Comparison of ENCODE assay signal across 16 cellular contexts in genomic region chr6:13953061-13953705, GRCh38. TPM values are rescaled to one million over a fixed set of nuclear protein-coding genes. Genes with fewer than 3 reads are reported as not detected.
DNase-seq lines count a peak whose midpoint lies in the region; ATAC-seq lines count a peak whose summit lies in the region.
"Had no signal": no experiment of that assay in that cellular context is flagged by ENCODE, and none has a peak within 500 bp of the region (broad histone marks: within the 10 kb centered on the region; RNA-seq: fewer than 3 reads in every experiment).

No MANE protein-coding gene starts in this region.

- no peaks in the 10 kb centered on the region for H3K36me3 ChIP-seq in NT2/D1 (ENCODE audit: insufficient read depth, insufficient read length, low read length)
- H3K36me3 ChIP-seq: gastroesophageal sphincter, thoracic aorta had no signal

- in situ Hi-C loops in Caki2 (cut with HindIII; ENCODE audit: low pct_unique_long_range_greater_than_20kb, low sequenced_read_pairs), result no loop called here

- no peak for ATAC-seq in HG02973 (IDR thresholded peaks at IDR 0.05; ENCODE audit: unreplicated experiment)
- ATAC-seq: body of pancreas, gastroesophageal sphincter had no signal

- H3K9ac ChIP-seq in NT2/D1 (ENCODE audit: insufficient read length, low read depth), result no peak overlapping the region

- H3K27me3 ChIP-seq in NT2/D1 (ENCODE audit: insufficient read depth, insufficient read length), result no peaks in the 10 kb centered on the region
- H3K27me3 ChIP-seq: body of pancreas had no signal

- H3K4me3 ChIP-seq in NT2/D1 (ENCODE audit: insufficient read length, low read depth), result no peak overlapping the region
- H3K4me3 ChIP-seq: body of pancreas, gastroesophageal sphincter, thoracic aorta had no signal

- peak; percentile 11 for DNase-seq in Caki2 (ENCODE audit: low read depth)
- DNase-seq in NT2/D1 (ENCODE audit: low read depth, low spot score), result peak; percentile 6
- DNase-seq in dermis blood vessel endothelial cell, result peak; percentile 4
- DNase-seq in myocyte (ENCODE audit: low read depth), result peak; percentile 10
- no peak for DNase-seq in NCI-H1105 treated with DMSO at 0.1 percent for 48 hours (lab: John Stamatoyannopoulos, UW)
- DNase-seq in stimulated activated CD4-positive, alpha-beta T cell treated with anti-CD3 and anti-CD28 coated beads, Interleukin-4, amount 100 ng/mL, for 1 hour, result no peak
- DNase-seq in NCI-H2029 (lab: John Stamatoyannopoulos, UW), result no peak
- DNase-seq: body of pancreas; effector CD8-positive, alpha-beta T cell; H7; immature natural killer cell; NCI-H2081; SHP77 treated with DMSO at 0.1 percent for 48 hours had no signal

- H3K9me3 ChIP-seq in NT2/D1 (ENCODE audit: insufficient read depth, low read length), result peaks cover 11% of the 10 kb centered on the region
- H3K9me3 ChIP-seq: body of pancreas, gastroesophageal sphincter, thoracic aorta had no signal

- H3K4me1 ChIP-seq in NT2/D1 (ENCODE audit: insufficient read depth, insufficient read length), result no peaks in the 10 kb centered on the region
- H3K4me1 ChIP-seq: body of pancreas, gastroesophageal sphincter had no signal

RNA-seq across cellular contexts. Expression of gene RNF182, which starts 28.4 kb away (rescaled TPM):
- 0.10 TPM in 1 of 2 replicates, not detected in the other for total RNA-seq in Caki2 (2014; rRNA removed; shearing (Covaris generic); ENCODE audit: low replicate concordance)
- total RNA-seq in dermis blood vessel endothelial cell (0.84 and 0.85 TPM in 2 replicates), myocyte (8.1 and 8.8 TPM in 2 replicates)
- 2.0 TPM for polyA plus RNA-seq in myocyte (2012)
- total RNA-seq: thoracic aorta had no signal
- polyA plus RNA-seq: immature natural killer cell had no signal

Comparison
In these comparisons a context has a peak if more than half of its experiments do, and no peak if none do; other contexts are left out.
1. DNase-seq: peak in Caki2 (single experiment), NT2/D1 (single experiment), dermis blood vessel endothelial cell (single experiment) and myocyte (single experiment); none in NCI-H1105 treated with DMSO at 0.1 percent for 48 hours (single experiment), stimulated activated CD4-positive, alpha-beta T cell treated with anti-CD3 and anti-CD28 coated beads, Interleukin-4, amount 100 ng/mL, for 1 hour (single experiment) and NCI-H2029 (single experiment).